Comparison of ENCODE assay signal across 8 cellular contexts in genomic region chr1:46442317-46443161, GRCh38. TPM values are rescaled to one million over a fixed set of nuclear protein-coding genes. Genes with fewer than 3 reads are reported as not detected.
A peak's percentile ranks its signal among the peaks of the same experiment; 100 is the strongest.
DNase-seq lines count a peak whose midpoint lies in the region; ATAC-seq and TF ChIP-seq lines count a peak whose summit lies in the region.

No MANE protein-coding gene starts in this region.

- peak; percentile 86 for ATAC-seq in stimulated activated naive CD8-positive, alpha-beta T cell treated with anti-CD3 and anti-CD28 coated beads, Interleukin-15, amount 100 ng/mL, for 72 hours

- H3K4me1 Mint-ChIP-seq in neural crest cell, result peaks cover 12% of the 10 kb centered on the region
- H3K4me1 Mint-ChIP-seq in stimulated activated naive CD8-positive, alpha-beta T cell treated with anti-CD3 and anti-CD28 coated beads, Interleukin-15, amount 100 ng/mL, for 72 hours, result peaks cover 24% of the 10 kb centered on the region

- DNase-seq in C1 segment of cervical spinal cord (lab: John Stamatoyannopoulos, UW) (peak in 13 of 14 donors; percentile 4 to 68 (median 33)), GM19240 (ENCODE audit: insufficient read length, low spot score) (peak; percentile 80), HS-5 (ENCODE audit: low read depth) (peak; percentile 23), OCI-M2 (lab: John Stamatoyannopoulos, UW; ENCODE audit: unreplicated experiment) (peak; percentile 59), fibroblast of the aortic adventitia (ENCODE audit: low read depth) (peak; percentile 76), neural crest cell (ENCODE audit: low read depth, low spot score) (peak; percentile 90)
- DNase-seq in activated T-helper 1 cell treated with anti-CD3 and anti-CD28 coated beads, Interleukin-2, amount 50 U/mL, for 16 hours (ENCODE audit: low read depth in 1 of 2, low spot score in 1 of 2), result peak; percentile 49 to 58
- peak; percentile 76 to 77 for DNase-seq in stimulated activated naive CD8-positive, alpha-beta T cell treated with anti-CD3 and anti-CD28 coated beads, Interleukin-15, amount 100 ng/mL, for 72 hours

- H3K9me3 Mint-ChIP-seq in neural crest cell, result no peaks in the 10 kb centered on the region
- no peaks in the 10 kb centered on the region for H3K9me3 Mint-ChIP-seq in stimulated activated naive CD8-positive, alpha-beta T cell treated with anti-CD3 and anti-CD28 coated beads, Interleukin-15, amount 100 ng/mL, for 72 hours

- peak overlapping the region; percentile 65 for H3K4me3 Mint-ChIP-seq in neural crest cell
- peak overlapping the region; percentile 89 to 94 for H3K4me3 Mint-ChIP-seq in stimulated activated naive CD8-positive, alpha-beta T cell treated with anti-CD3 and anti-CD28 coated beads, Interleukin-15, amount 100 ng/mL, for 72 hours

- H3K36me3 Mint-ChIP-seq in neural crest cell (ENCODE audit: low read depth), result no peaks in the 10 kb centered on the region

- H3K4me3 ChIP-seq in fibroblast of the aortic adventitia (ENCODE audit: low read depth, low read length), result peak overlapping the region; percentile 62

- H3K27ac Mint-ChIP-seq in neural crest cell (ENCODE audit: unreplicated experiment), result no peak overlapping the region
- peak overlapping the region; percentile 66 to 90 for H3K27ac Mint-ChIP-seq in stimulated activated naive CD8-positive, alpha-beta T cell treated with anti-CD3 and anti-CD28 coated beads, Interleukin-15, amount 100 ng/mL, for 72 hours

- peaks cover 50% of the 10 kb centered on the region for H3K27me3 Mint-ChIP-seq in neural crest cell (ENCODE audit: low read depth)
- peaks cover 58% of the 10 kb centered on the region for H3K27me3 Mint-ChIP-seq in stimulated activated naive CD8-positive, alpha-beta T cell treated with anti-CD3 and anti-CD28 coated beads, Interleukin-15, amount 100 ng/mL, for 72 hours

- TF ChIP-seq CTCF in fibroblast of the aortic adventitia (IDR thresholded peaks at IDR 0.05; ENCODE audit: insufficient read depth, low read length) (peak; percentile 94), neural crest cell (conservative IDR thresholded peaks at IDR 0.05) (peak; percentile 96)

RNA-seq across cellular contexts. Expression of gene DMBX1, which starts 47.1 kb away (rescaled TPM):
- total RNA-seq in fibroblast of the aortic adventitia (ENCODE audit: low replicate concordance), result not detected in 2 replicates
- not detected in 2 replicates for total RNA-seq in neural crest cell

RNA-seq across cellular contexts. Expression of gene FAAH, which starts 48.4 kb away (rescaled TPM):
- total RNA-seq in fibroblast of the aortic adventitia (ENCODE audit: low replicate concordance) (0.18 and 0.65 TPM in 2 replicates), neural crest cell (16.2 and 17.4 TPM in 2 replicates)

Comparison
In these comparisons a context has a peak if more than half of its experiments do, and no peak if none do; other contexts are left out.
1. Peak in every context shown above with its lines: DNase-seq, ATAC-seq and H3K4me3 ChIP-seq.
2. DNase-seq: peak in every context shown above with its lines; median percentile 90 in neural crest cell; 80 in GM19240; 76 in stimulated activated naive CD8-positive, alpha-beta T cell treated with anti-CD3 and anti-CD28 coated beads, Interleukin-15, amount 100 ng/mL, for 72 hours; 76 in fibroblast of the aortic adventitia; 59 in OCI-M2; 54 in activated T-helper 1 cell treated with anti-CD3 and anti-CD28 coated beads, Interleukin-2, amount 50 U/mL, for 16 hours; 33 in C1 segment of cervical spinal cord; 23 in HS-5.
3. RNA of gene FAAH, which starts 48.4 kb away (total RNA-seq): 16.2 to 17.4 TPM in neural crest cell; 0.18 to 0.65 TPM in fibroblast of the aortic adventitia; every median in the first group is over 10 times any median in the second.